In genomic region chr6:75609639-75610590, GRCh38 we compare ENCODE assay signal across 1 cellular context.
TF ChIP-seq lines count a peak whose summit lies in the region.

No MANE protein-coding gene starts in this region.

TF ChIP-seq in IMR-90, 13 proteins besides CTCF, POLR2A, EP300 and RAD21:
- TF ChIP-seq CEBPB (IDR thresholded peaks at IDR 0.05; ENCODE audit: low read depth, low read length) (peak; percentile 78), USF2 (IDR thresholded peaks at IDR 0.05; ENCODE audit: low read depth, low read length) (no peak)
